In genomic region chr19:40091205-40092129, GRCh38 we compare ENCODE assay signal across 8 cellular contexts. TPM values are rescaled to one million over a fixed set of nuclear protein-coding genes. Genes with fewer than 3 reads are reported as not detected.
A peak's percentile ranks its signal among the peaks of the same experiment; 100 is the strongest.
DNase-seq lines count a peak whose midpoint lies in the region; ATAC-seq and TF ChIP-seq lines count a peak whose summit lies in the region.

No MANE protein-coding gene starts in this region.

- intact Hi-C loops in right lobe of liver (cut with DNase I) = no loop called here

- peaks cover 7% of the 10 kb centered on the region for H3K27me3 Mint-ChIP-seq in activated naive CD4-positive, alpha-beta T cell treated with anti-CD3 and anti-CD28 coated beads, Interleukin-2, amount 50 U/mL, for 24 hours

- H3K9me3 Mint-ChIP-seq in activated naive CD4-positive, alpha-beta T cell treated with anti-CD3 and anti-CD28 coated beads, Interleukin-2, amount 50 U/mL, for 24 hours = no peaks in the 10 kb centered on the region

- peaks cover 17% of the 10 kb centered on the region for H3K36me3 Mint-ChIP-seq in activated naive CD4-positive, alpha-beta T cell treated with anti-CD3 and anti-CD28 coated beads, Interleukin-2, amount 50 U/mL, for 24 hours

- H3K27me3 ChIP-seq in right lobe of liver = no peaks in the 10 kb centered on the region
- no peaks in the 10 kb centered on the region for H3K27me3 ChIP-seq in upper lobe of left lung

- H3K9me3 ChIP-seq in right lobe of liver = no peaks in the 10 kb centered on the region
- no peaks in the 10 kb centered on the region for H3K9me3 ChIP-seq in upper lobe of left lung

- TF ChIP-seq POLR2A in right lobe of liver (IDR thresholded peaks at IDR 0.05) (no peak), upper lobe of left lung (IDR thresholded peaks at IDR 0.05) (no peak)

- in situ Hi-C loops in astrocyte of the spinal cord (cut with HindIII; ENCODE audit: low sequenced_read_pairs) = loop anchor here (5.0 kb wide), 1 partner anchor 34 kb away; the partner anchor contains the start of gene ZNF780B

- H3K4me1 Mint-ChIP-seq in activated naive CD4-positive, alpha-beta T cell treated with anti-CD3 and anti-CD28 coated beads, Interleukin-2, amount 50 U/mL, for 24 hours = peaks cover 50% of the 10 kb centered on the region

- TF ChIP-seq EP300 in upper lobe of left lung (IDR thresholded peaks at IDR 0.05) = no peak

- peak overlapping the region; percentile 100 for H3K4me3 Mint-ChIP-seq in activated naive CD4-positive, alpha-beta T cell treated with anti-CD3 and anti-CD28 coated beads, Interleukin-2, amount 50 U/mL, for 24 hours

- ATAC-seq in right lobe of liver (peak in 3 of 4 donors; percentile 12 to 30 (median 26)), upper lobe of left lung (ENCODE audit: low FRiP score in 2 of 2) (no peak), GM19397 (IDR thresholded peaks at IDR 0.05; ENCODE audit: unreplicated experiment) (no peak), HG03565 (IDR thresholded peaks at IDR 0.05; ENCODE audit: unreplicated experiment) (no peak)

- TF ChIP-seq CTCF in astrocyte of the spinal cord (IDR thresholded peaks at IDR 0.05; ENCODE audit: low read depth, low read length) (no peak), right lobe of liver (IDR thresholded peaks at IDR 0.05) (no peak), upper lobe of left lung (IDR thresholded peaks at IDR 0.05) (no peak)

- DNase-seq in activated naive CD4-positive, alpha-beta T cell treated with Interleukin-2 at 50 U/mL for 16 hours = no peak
- DNase-seq in astrocyte of the spinal cord (ENCODE audit: low read depth, low spot score) = no peak
- no peak for DNase-seq in right lobe of liver
- no peak for DNase-seq in upper lobe of left lung
- DNase-seq in activated CD4-positive, alpha-beta T cell treated with anti-CD3 and anti-CD28 coated beads for 4 hours = no peak

- H3K4me1 ChIP-seq in right lobe of liver (peaks cover 0 to 9% (median 0%) of the 10 kb centered on the region in 4 donors), upper lobe of left lung (peaks cover 10 to 18% (median 17%) of the 10 kb centered on the region in 4 donors)

- H3K4me3 ChIP-seq in astrocyte of the spinal cord (ENCODE audit: low read depth, low read length) (peak overlapping the region; percentile 93), right lobe of liver (peak overlapping the region; percentile 79 to 87 (median 85)), upper lobe of left lung (peak overlapping the region; percentile 66 to 79 (median 72))

- peak overlapping the region; percentile 99 for H3K27ac Mint-ChIP-seq in activated naive CD4-positive, alpha-beta T cell treated with anti-CD3 and anti-CD28 coated beads, Interleukin-2, amount 50 U/mL, for 24 hours

- H3K27ac ChIP-seq in right lobe of liver (peak overlapping the region; percentile 84 to 87 (median 87)), upper lobe of left lung (peak overlapping the region; percentile 92 to 96 (median 94))

- no peaks in the 10 kb centered on the region for H3K36me3 ChIP-seq in right lobe of liver
- H3K36me3 ChIP-seq in upper lobe of left lung = no peaks in the 10 kb centered on the region

- 35% methylated on average over 10 of the region's 10 CpGs for WGBS in right lobe of liver (ENCODE audit: insufficient coverage, low coverage, low lambda C conversion rate, missing lambda C conversion rate)
- 39 to 42% methylated on average over 10 of the region's 10 CpGs for WGBS in upper lobe of left lung, 2 donors

RNA-seq across cellular contexts. Expression of gene ZNF780A, which starts 0.7 kb away (rescaled TPM):
- 10 to 100 TPM in 4 of 6 experiments, 1 to 10 TPM in 2; 8.4 to 11.1 (median 10.2) TPM for total RNA-seq in right lobe of liver
- 10 to 100 TPM in 5 of 6 donors, 1 to 10 TPM in 1; 7.4 to 17.1 (median 13.6) TPM for total RNA-seq in upper lobe of left lung

RNA-seq across cellular contexts. Expression of gene ZNF780B, which starts 35.4 kb away (rescaled TPM):
- total RNA-seq in right lobe of liver (1 to 10 TPM; 3.2 to 9.6 (median 5.8) TPM), upper lobe of left lung (10 to 100 TPM in 5 of 6 donors, 1 to 10 TPM in 1; 9.4 to 50.3 (median 20.9) TPM)

Comparison
In these comparisons a context has a peak if more than half of its experiments do, and no peak if none do; other contexts are left out.
1. ATAC-seq: peak in right lobe of liver (3 of 4); none in upper lobe of left lung (0 of 2), GM19397 (single experiment) and HG03565 (single experiment).
2. Peak in every context shown above with its lines, with median percentiles within 50 percentile points of each other: H3K4me3 ChIP-seq.